ENCODE assay signal across 22 cellular contexts in the genomic region with DNA sequence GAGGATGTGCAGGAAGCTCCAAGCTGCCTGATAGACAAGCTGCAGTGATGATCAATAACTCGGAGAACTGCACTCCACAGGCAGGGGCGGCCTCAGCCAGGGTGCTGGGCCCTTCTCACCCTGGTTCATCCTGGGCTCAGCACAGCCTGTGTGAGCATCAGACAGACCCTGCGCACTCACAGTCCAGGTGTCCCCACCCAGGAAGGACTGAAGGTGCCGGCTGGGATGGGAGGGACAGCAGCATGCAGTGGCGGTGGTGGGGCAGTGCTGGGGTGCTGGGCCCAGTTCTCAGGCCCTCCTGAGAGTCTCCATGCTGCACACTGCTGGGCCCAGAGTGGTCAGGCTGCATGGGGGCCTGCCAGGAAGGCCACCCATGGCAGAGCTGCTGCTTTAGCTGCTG.
DNase-seq lines count a peak whose midpoint lies in the region; ATAC-seq and TF ChIP-seq lines count a peak whose summit lies in the region.
"Had no signal": no experiment of that assay in that cellular context is flagged by ENCODE, and none has a peak within 500 bp of the region (broad histone marks: within the 10 kb centered on the region; RNA-seq: fewer than 3 reads in every experiment).

No MANE protein-coding gene starts in this region.

- H3K27ac ChIP-seq in left ventricle myocardium inferior (replicated peaks) (peak overlapping the region; percentile 78), rectal smooth muscle tissue (ENCODE audit: low read depth, low read length) (peak overlapping the region; percentile 95), aorta (ENCODE audit: low read depth in 1 of 2, low read length in 2 of 2) (peak overlapping the region in 1 of 2 donors; percentile 2), Karpas-422 (ENCODE audit: low read length) (no peak overlapping the region)
- H3K27ac ChIP-seq: hepatocyte, HL-60, thyroid gland had no signal

- intact Hi-C loops in left ventricle myocardium inferior (cut with micrococcal nuclease) (no loop called here), aorta (cut with DNase I) (no loop called here)

- no peak overlapping the region for H2AFZ ChIP-seq in Karpas-422 (ENCODE audit: low read length)
- H2AFZ ChIP-seq: hepatocyte had no signal

- H3K4me1 Mint-ChIP-seq in activated naive CD8-positive, alpha-beta T cell treated with anti-CD3 and anti-CD28 coated beads, Interleukin-2, amount 10 ng/mL, durations not matched to agents 7 days and 5 days = peaks cover 9% of the 10 kb centered on the region
- H3K4me1 Mint-ChIP-seq in activated naive CD8-positive, alpha-beta T cell treated with anti-CD3 and anti-CD28 coated beads for 36 hours = peaks cover 5% of the 10 kb centered on the region

- TF ChIP-seq CTCF in left ventricle myocardium inferior (IDR thresholded peaks at IDR 0.05; ENCODE audit: borderline replicate concordance) = no peak

- no peak overlapping the region for H3K4me3 Mint-ChIP-seq in activated naive CD8-positive, alpha-beta T cell treated with anti-CD3 and anti-CD28 coated beads, Interleukin-2, amount 10 ng/mL, durations not matched to agents 7 days and 5 days
- no peak overlapping the region for H3K4me3 Mint-ChIP-seq in activated naive CD8-positive, alpha-beta T cell treated with anti-CD3 and anti-CD28 coated beads for 36 hours
- H3K4me3 Mint-ChIP-seq: activated CD8-positive, alpha-beta memory T cell treated with anti-CD3 and anti-CD28 coated beads, Interleukin-2, amount 10 ng/mL, durations not matched to agents 7 days and 5 days; CD8-positive, alpha-beta T cell; T-helper 1 cell treated with Interleukin-12 subunit alpha and Interleukin-12 subunit beta and Interleukin-4 antibody, amounts not matched to agents 30 μg/mL and 1 μg/mL, for 36 hours had no signal

- H3K27me3 ChIP-seq in left ventricle myocardium inferior (ENCODE audit: low read depth) (no peaks in the 10 kb centered on the region), rectal smooth muscle tissue (ENCODE audit: control insufficient read depth, insufficient read depth, low read length) (no peaks in the 10 kb centered on the region), aorta (ENCODE audit: control insufficient read depth in 1 of 2, insufficient read depth in 2 of 2, low read length in 1 of 2) (no peaks in the 10 kb centered on the region), Karpas-422 (ENCODE audit: low read length) (no peaks in the 10 kb centered on the region)
- H3K27me3 ChIP-seq: hepatocyte, thyroid gland had no signal

- H3K9ac ChIP-seq in rectal smooth muscle tissue (ENCODE audit: low read length) (no peak overlapping the region), Karpas-422 (ENCODE audit: low read length) (no peak overlapping the region)

- H3K36me3 Mint-ChIP-seq in activated naive CD8-positive, alpha-beta T cell treated with anti-CD3 and anti-CD28 coated beads, Interleukin-2, amount 10 ng/mL, durations not matched to agents 7 days and 5 days = no peaks in the 10 kb centered on the region
- no peaks in the 10 kb centered on the region for H3K36me3 Mint-ChIP-seq in activated naive CD8-positive, alpha-beta T cell treated with anti-CD3 and anti-CD28 coated beads for 36 hours
- H3K36me3 Mint-ChIP-seq: activated CD8-positive, alpha-beta memory T cell treated with anti-CD3 and anti-CD28 coated beads, Interleukin-2, amount 10 ng/mL, durations not matched to agents 7 days and 5 days; activated naive CD4-positive, alpha-beta T cell treated with anti-CD3 and anti-CD28 coated beads, Interleukin-2, amount 50 U/mL, for 72 hours; CD8-positive, alpha-beta T cell had no signal

- no peak for ATAC-seq in activated naive CD8-positive, alpha-beta T cell treated with anti-CD3 and anti-CD28 coated beads, Interleukin-2, amount 10 ng/mL, durations not matched to agents 7 days and 5 days (ENCODE audit: low read depth)
- peak; percentile 44 for ATAC-seq in aorta (ENCODE audit: low FRiP score)
- ATAC-seq: activated CD8-positive, alpha-beta memory T cell treated with anti-CD3 and anti-CD28 coated beads, Interleukin-2, amount 10 ng/mL, durations not matched to agents 7 days and 5 days; activated naive CD4-positive, alpha-beta T cell treated with anti-CD3 and anti-CD28 coated beads, Interleukin-2, amount 50 U/mL, for 72 hours; CD8-positive, alpha-beta T cell; HCT116 had no signal

- H3K4me1 ChIP-seq in left ventricle myocardium inferior = peaks cover 13% of the 10 kb centered on the region
- peaks cover 12% of the 10 kb centered on the region for H3K4me1 ChIP-seq in rectal smooth muscle tissue (ENCODE audit: control insufficient read depth, insufficient read depth, low read length)
- H3K4me1 ChIP-seq in aorta (ENCODE audit: control insufficient read depth in 1 of 2, insufficient read depth in 2 of 2, low read length in 2 of 2) = no peaks in the 10 kb centered on the region
- H3K4me1 ChIP-seq in Karpas-422 (ENCODE audit: low read length) = no peaks in the 10 kb centered on the region
- H3K4me1 ChIP-seq: thyroid gland had no signal

- no peak overlapping the region for H3K4me2 ChIP-seq in Karpas-422 (ENCODE audit: low read depth, low read length, poor library complexity, severe bottlenecking)
- H3K4me2 ChIP-seq: hepatocyte had no signal

- H3K9me2 ChIP-seq in Karpas-422 (replicated peaks; ENCODE audit: insufficient read depth, low read length) = no peaks in the 10 kb centered on the region

- H3K9me3 Mint-ChIP-seq in activated naive CD8-positive, alpha-beta T cell treated with anti-CD3 and anti-CD28 coated beads, Interleukin-2, amount 10 ng/mL, durations not matched to agents 7 days and 5 days = no peaks in the 10 kb centered on the region
- no peaks in the 10 kb centered on the region for H3K9me3 Mint-ChIP-seq in activated naive CD8-positive, alpha-beta T cell treated with anti-CD3 and anti-CD28 coated beads for 36 hours
- H3K9me3 Mint-ChIP-seq: activated naive CD4-positive, alpha-beta T cell treated with anti-CD3 and anti-CD28 coated beads, Interleukin-2, amount 50 U/mL, for 72 hours; CD8-positive, alpha-beta T cell; T-helper 1 cell treated with Interleukin-12 subunit alpha and Interleukin-12 subunit beta and Interleukin-4 antibody, amounts not matched to agents 30 μg/mL and 1 μg/mL, for 36 hours had no signal

- POLR2A ChIA-PET in activated naive CD8-positive, alpha-beta T cell treated with anti-CD3 and anti-CD28 coated beads, Interleukin-2, amount 10 ng/mL, durations not matched to agents 7 days and 5 days (lab: Charles Lee) = no interaction called here

- no peaks in the 10 kb centered on the region for H3K36me3 ChIP-seq in left ventricle myocardium inferior
- H3K36me3 ChIP-seq in rectal smooth muscle tissue (ENCODE audit: control insufficient read depth, insufficient read depth, low read length) = no peaks in the 10 kb centered on the region
- H3K36me3 ChIP-seq in aorta (ENCODE audit: control insufficient read depth in 1 of 2, insufficient read depth in 2 of 2, low read length in 1 of 2) = no peaks in the 10 kb centered on the region
- no peaks in the 10 kb centered on the region for H3K36me3 ChIP-seq in Karpas-422 (ENCODE audit: insufficient read depth, low read length)
- H3K36me3 ChIP-seq: thyroid gland had no signal

- WGBS in aorta, 2 donors = 84 to 85% methylated on average over 5 of the region's 5 CpGs

- peak overlapping the region; percentile 35 for H3K27ac Mint-ChIP-seq in activated naive CD8-positive, alpha-beta T cell treated with anti-CD3 and anti-CD28 coated beads, Interleukin-2, amount 10 ng/mL, durations not matched to agents 7 days and 5 days
- H3K27ac Mint-ChIP-seq in activated naive CD8-positive, alpha-beta T cell treated with anti-CD3 and anti-CD28 coated beads for 36 hours = no peak overlapping the region
- H3K27ac Mint-ChIP-seq: activated CD8-positive, alpha-beta memory T cell treated with anti-CD3 and anti-CD28 coated beads, Interleukin-2, amount 10 ng/mL, durations not matched to agents 7 days and 5 days; activated naive CD4-positive, alpha-beta T cell treated with anti-CD3 and anti-CD28 coated beads, Interleukin-2, amount 50 U/mL, for 72 hours; CD8-positive, alpha-beta T cell; progenitor cell of endocrine pancreas; T-helper 1 cell treated with Interleukin-12 subunit alpha and Interleukin-12 subunit beta and Interleukin-4 antibody, amounts not matched to agents 30 μg/mL and 1 μg/mL, for 36 hours had no signal

- H4K20me1 ChIP-seq in Karpas-422 (ENCODE audit: insufficient read depth, low read depth, low read length) = no peaks in the 10 kb centered on the region

- H3K27me3 Mint-ChIP-seq in activated naive CD8-positive, alpha-beta T cell treated with anti-CD3 and anti-CD28 coated beads, Interleukin-2, amount 10 ng/mL, durations not matched to agents 7 days and 5 days = peaks cover 5% of the 10 kb centered on the region
- H3K27me3 Mint-ChIP-seq in activated naive CD8-positive, alpha-beta T cell treated with anti-CD3 and anti-CD28 coated beads for 36 hours = no peaks in the 10 kb centered on the region
- H3K27me3 Mint-ChIP-seq: activated CD8-positive, alpha-beta memory T cell treated with anti-CD3 and anti-CD28 coated beads, Interleukin-2, amount 10 ng/mL, durations not matched to agents 7 days and 5 days had no signal

- H3K79me2 ChIP-seq in Karpas-422 (ENCODE audit: low read length) = no peaks in the 10 kb centered on the region
- H3K79me2 ChIP-seq: hepatocyte had no signal

- DNase-seq in activated naive CD8-positive, alpha-beta T cell treated with anti-CD3 and anti-CD28 coated beads, Interleukin-2, amount 10 ng/mL, durations not matched to agents 7 days and 5 days = no peak
- DNase-seq in activated naive CD8-positive, alpha-beta T cell treated with anti-CD3 and anti-CD28 coated beads for 36 hours = no peak
- DNase-seq in left ventricle myocardium inferior (no peak), aorta (no peak), Karpas-422 (no peak), SHP77 (lab: John Stamatoyannopoulos, UW) (no peak)
- no peak for DNase-seq in activated CD4-positive, CD25-positive, alpha-beta regulatory T cell (lab: John Stamatoyannopoulos, UW)
- DNase-seq: activated CD4-positive, alpha-beta T cell treated with anti-CD3 and anti-CD28 coated beads for 4 hours; activated CD8-positive, alpha-beta memory T cell treated with anti-CD3 and anti-CD28 coated beads, Interleukin-2, amount 10 ng/mL, durations not matched to agents 7 days and 5 days; CD8-positive, alpha-beta T cell; DMS 273 treated with DMSO at 0.1 percent for 48 hours; NCI-H1048; NCI-H187; NCI-H526 treated with DMSO at 0.1 percent for 48 hours; thyroid gland had no signal

- no peaks in the 10 kb centered on the region for H3K9me3 ChIP-seq in left ventricle myocardium inferior (replicated peaks)
- H3K9me3 ChIP-seq in aorta (ENCODE audit: control insufficient read depth, low read length) = no peaks in the 10 kb centered on the region
- H3K9me3 ChIP-seq in Karpas-422 (ENCODE audit: low read length) = no peaks in the 10 kb centered on the region
- H3K9me3 ChIP-seq: thyroid gland had no signal

- H3K4me3 ChIP-seq in left ventricle myocardium inferior = no peak overlapping the region
- H3K4me3 ChIP-seq in rectal smooth muscle tissue (ENCODE audit: low read length) = no peak overlapping the region
- no peak overlapping the region for H3K4me3 ChIP-seq in aorta (ENCODE audit: low read length in 2 of 2)
- no peak overlapping the region for H3K4me3 ChIP-seq in Karpas-422 (ENCODE audit: low read length)
- H3K4me3 ChIP-seq: hepatocyte, thyroid gland had no signal
